10 cellular contexts compared by ENCODE assay signal in genomic region chr11:1072116-1072820, GRCh38. TPM values are rescaled to one million over a fixed set of nuclear protein-coding genes. Genes with fewer than 3 reads are reported as not detected.
DNase-seq lines count a peak whose midpoint lies in the region; ATAC-seq and TF ChIP-seq lines count a peak whose summit lies in the region.
"Had no signal": no experiment of that assay in that cellular context is flagged by ENCODE, and none has a peak within 500 bp of the region (broad histone marks: within the 10 kb centered on the region; RNA-seq: fewer than 3 reads in every experiment).

No MANE protein-coding gene starts in this region.

- POLR2A ChIA-PET in HEK293 (lab: Yijun Ruan, JAX): no interaction called here

- H3K9me3 ChIP-seq in HEK293 (ENCODE audit: control insufficient read depth, insufficient read depth, low read depth, low read length): no peaks in the 10 kb centered on the region
- H3K9me3 ChIP-seq in Peyer's patch: no peaks in the 10 kb centered on the region

- TF ChIP-seq CTCF in HEK293 (tag by site-specific recombination; IDR thresholded peaks at IDR 0.05) (no peak), Peyer's patch (IDR thresholded peaks at IDR 0.05) (no peak), fibroblast of the aortic adventitia (IDR thresholded peaks at IDR 0.05; ENCODE audit: insufficient read depth, low read length) (no peak)

- no peak for TF ChIP-seq POLR2A in Peyer's patch (IDR thresholded peaks at IDR 0.05)

- H3K4me1 ChIP-seq in HEK293 (ENCODE audit: control insufficient read depth, insufficient read depth, low read length): no peaks in the 10 kb centered on the region
- H3K4me1 ChIP-seq in Peyer's patch: peaks cover 0 to 22% (median 5%) of the 10 kb centered on the region in 4 donors

- no peak overlapping the region for H3K4me3 ChIP-seq in HEK293 (ENCODE audit: low read depth, low read length)
- peak overlapping the region in 1 of 4 donors; percentile 34 for H3K4me3 ChIP-seq in Peyer's patch
- no peak overlapping the region for H3K4me3 ChIP-seq in fibroblast of the aortic adventitia (ENCODE audit: low read depth, low read length)

- H3K27me3 ChIP-seq in Peyer's patch: no peaks in the 10 kb centered on the region

- ATAC-seq in GM19463 (IDR thresholded peaks at IDR 0.05; ENCODE audit: unreplicated experiment) (no peak), HG03354 (IDR thresholded peaks at IDR 0.05; ENCODE audit: poor library complexity, severe bottlenecking, unreplicated experiment) (no peak)

- H3K36me3 ChIP-seq in HEK293 (ENCODE audit: control insufficient read depth in 2 of 2, insufficient read depth in 1 of 2, low read length in 2 of 2) (no peaks in the 10 kb centered on the region), Peyer's patch (no peaks in the 10 kb centered on the region)

- DNase-seq in Peyer's patch (peak in 2 of 3 donors; percentile 63 to 71), fibroblast of the aortic adventitia (ENCODE audit: low read depth) (peak; percentile 19), posterior cingulate gyrus (peak in 6 of 10 donors; percentile 6 to 88 (median 50)), HCEC 1CT (no peak), cortex of kidney (lab: John Stamatoyannopoulos, UW) (no peak)
- DNase-seq: stimulated activated CD4-positive, alpha-beta T cell treated with anti-CD3 and anti-CD28 coated beads, Interleukin-4, amount 100 ng/mL, for 24 hours had no signal

- intact Hi-C loops in posterior cingulate gyrus (cut with DNase I): no loop called here

- CTCF ChIA-PET in HEK293 (lab: Yijun Ruan, JAX): no interaction called here

- H3K27ac ChIP-seq in HEK293 (ENCODE audit: extremely low read depth, low read depth, low read length): no peak overlapping the region
- H3K27ac ChIP-seq in Peyer's patch: peak overlapping the region in 2 of 4 donors; percentile 56 to 72

TF ChIP-seq in HEK293, 187 proteins besides CTCF, POLR2A, EP300 and RAD21:
- TF ChIP-seq ZBTB44 (tag by site-specific recombination; IDR thresholded peaks at IDR 0.05) (no peak), ZIC2 (tag by site-specific recombination; IDR thresholded peaks at IDR 0.05) (peak; percentile 68), PATZ1 (tag by site-specific recombination; IDR thresholded peaks at IDR 0.05) (0 out of 2 replicates have a peak, but pooled peaks have one; percentile 27), GLIS1 (tag by site-specific recombination; IDR thresholded peaks at IDR 0.05) (peak; percentile 88), ZNF792 (tag by site-specific recombination; IDR thresholded peaks at IDR 0.05) (no peak), ZBTB48 (tag by site-specific recombination; IDR thresholded peaks at IDR 0.05) (no peak), ZBTB1 (tag by site-specific recombination; IDR thresholded peaks at IDR 0.05) (no peak), ZFHX2 (tag by site-specific recombination; conservative IDR thresholded peaks at IDR 0.05) (peak; percentile 97), MEIS1 (CRISPR knock-in tag; IDR thresholded peaks at IDR 0.05; ENCODE audit: borderline replicate concordance) (no peak), ZNF670 (tag by site-specific recombination; IDR thresholded peaks at IDR 0.05; ENCODE audit: low read depth) (no peak), EGR2 (tag by site-specific recombination; IDR thresholded peaks at IDR 0.05; ENCODE audit: low read depth) (peak; percentile 93), ZNF398 (tag by site-specific recombination; IDR thresholded peaks at IDR 0.05) (peak; percentile 57), ZNF132 (tag by site-specific recombination; IDR thresholded peaks at IDR 0.05; ENCODE audit: borderline replicate concordance) (no peak), PRDM4 (tag by site-specific recombination; IDR thresholded peaks at IDR 0.05) (no peak), ZNF473 (tag by site-specific recombination; IDR thresholded peaks at IDR 0.05) (no peak), ZNF747 (tag by site-specific recombination; IDR thresholded peaks at IDR 0.05) (no peak), ZFP41 (tag by site-specific recombination; IDR thresholded peaks at IDR 0.05; ENCODE audit: borderline replicate concordance) (no peak), ZNF362 (tag by site-specific recombination; IDR thresholded peaks at IDR 0.05) (no peak), GLIS2 (tag by site-specific recombination; IDR thresholded peaks at IDR 0.05) (0 out of 2 replicates have a peak, but pooled peaks have one; percentile 19)

RNA-seq across cellular contexts. Expression of gene MUC2, which starts 2.4 kb away (rescaled TPM):
- total RNA-seq in Peyer's patch (1,000 to 10,000 TPM in 2 of 4 donors, 100 to 1,000 TPM in 2; 817 to 1,165 (median 1,010) TPM), fibroblast of the aortic adventitia (ENCODE audit: low replicate concordance) (not detected in 2 replicates)
- total RNA-seq: neural crest cell had no signal

RNA-seq across cellular contexts. Expression of gene MUC6, which starts 35.8 kb away (rescaled TPM):
- total RNA-seq in Peyer's patch (not detected), fibroblast of the aortic adventitia (ENCODE audit: low replicate concordance) (under 0.01 TPM in 1 of 2 replicates, not detected in the other)
- total RNA-seq: neural crest cell had no signal

Comparison
In these comparisons a context has a peak if more than half of its experiments do, and no peak if none do; other contexts are left out.
1. DNase-seq: peak in Peyer's patch (2 of 3), fibroblast of the aortic adventitia (single experiment) and posterior cingulate gyrus (6 of 10); none in HCEC 1CT (single experiment) and cortex of kidney (single experiment).
2. RNA of gene MUC2, which starts 2.4 kb away (total RNA-seq): 817 to 1,165 TPM in Peyer's patch; not detected in fibroblast of the aortic adventitia; every median in the first group is over 100 times any median in the second.